In the genomic region with DNA sequence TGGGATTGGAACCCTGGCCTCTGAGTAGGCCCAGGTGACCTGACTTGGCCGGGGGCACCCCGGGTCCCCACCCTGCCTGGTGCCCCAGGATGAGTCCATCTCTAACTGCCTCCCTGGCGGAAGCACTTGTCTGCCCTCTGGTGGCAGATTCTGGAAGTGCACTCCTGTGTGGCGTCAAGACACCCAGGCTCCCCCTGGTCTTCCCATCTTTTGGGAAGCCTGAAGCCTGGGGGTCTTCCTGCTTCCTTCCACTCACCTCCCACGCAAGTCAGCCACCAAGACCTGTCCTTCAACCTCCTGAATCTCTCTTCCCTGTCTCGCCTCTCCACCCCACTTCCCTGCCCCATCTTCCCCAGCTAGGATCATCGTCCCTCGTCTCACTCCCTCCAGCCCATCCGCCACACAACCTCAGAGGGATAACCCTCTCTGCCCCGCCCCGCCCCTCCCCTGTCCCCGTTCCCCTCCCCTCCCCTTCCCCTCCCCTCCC, we compare ENCODE assay signal across 8 cellular contexts. TPM values are rescaled to one million over a fixed set of nuclear protein-coding genes. Genes with fewer than 3 reads are reported as not detected.
DNase-seq lines count a peak whose midpoint lies in the region; ATAC-seq and TF ChIP-seq lines count a peak whose summit lies in the region.

No MANE protein-coding gene starts in this region.

- DNase-seq in AG09309 (ENCODE audit: low read depth) (no peak), GM20000 (ENCODE audit: low spot score) (peak; percentile 85), NCI-H460 (ENCODE audit: extremely low read depth, low read depth) (peak; percentile 58), medulla oblongata (ENCODE audit: extremely low spot score) (peak; percentile 85)
- peak; percentile 88 to 91 for DNase-seq in activated CD4-positive, alpha-beta T cell treated with anti-CD3 and anti-CD28 coated beads, Interleukin-2, amount 50 U/mL, for 4 hours
- DNase-seq in effector CD4-positive, alpha-beta T cell, result peak; percentile 88
- DNase-seq in stimulated activated CD8-positive, alpha-beta memory T cell treated with anti-CD3 and anti-CD28 coated beads, Interleukin-15, amount 100 ng/mL, for 24 hours (ENCODE audit: low read depth), result peak; percentile 95

- H3K4me3 ChIP-seq in AG09309 (ENCODE audit: control insufficient read depth, low read depth, low read length), result no peak overlapping the region

- TF ChIP-seq CTCF in AG09309 (IDR thresholded peaks at IDR 0.05; ENCODE audit: control insufficient read depth, insufficient read depth, low read depth, low read length, missing control alignments) (peak; percentile 97), GM20000 (IDR thresholded peaks at IDR 0.05; ENCODE audit: extremely low read depth, missing control alignments) (peak; percentile 98)

- no peak for ATAC-seq in HG03139 (IDR thresholded peaks at IDR 0.05; ENCODE audit: unreplicated experiment)

RNA-seq across cellular contexts. Expression of gene RABAC1, which starts 7.4 kb away (rescaled TPM):
- total RNA-seq in NCI-H460 (2014; rRNA removed; shearing (Covaris generic)), result 30.4 and 36.0 TPM in 2 replicates
- polyA plus RNA-seq in NCI-H460 (2014; cell fraction: nucleus; rRNA removed), result 85.0 and 92.3 TPM in 2 replicates

RNA-seq across cellular contexts. Expression of gene ERFL, which starts 23.5 kb away (rescaled TPM):
- not detected in 2 replicates for total RNA-seq in NCI-H460 (2014; rRNA removed; shearing (Covaris generic))
- polyA plus RNA-seq in NCI-H460 (2014; cell fraction: nucleus; rRNA removed), result not detected in 2 replicates

RNA-seq across cellular contexts. Expression of gene ATP1A3, which starts 42.3 kb away (rescaled TPM):
- 0.52 TPM in 1 of 2 replicates, not detected in the other for total RNA-seq in NCI-H460 (2014; rRNA removed; shearing (Covaris generic))
- polyA plus RNA-seq in NCI-H460 (2014; cell fraction: nucleus; rRNA removed), result 0.29 and 0.58 TPM in 2 replicates
